ENCODE assay signal across 28 cellular contexts in genomic region chr20:57780398-57780797, GRCh38.
"Had no signal": no experiment of that assay in that cellular context is flagged by ENCODE, and none has a peak within 500 bp of the region (broad histone marks: within the 10 kb centered on the region; RNA-seq: fewer than 3 reads in every experiment).

No MANE protein-coding gene starts in this region.

- H3K27me3 ChIP-seq: gastroesophageal sphincter, heart left ventricle, hepatocyte, left lung, neural progenitor cell, sigmoid colon, testis, upper lobe of left lung had no signal

- H3K4me3 Mint-ChIP-seq: naive thymus-derived CD4-positive, alpha-beta T cell; nephron; neural progenitor cell; stimulated activated effector memory CD8-positive, alpha-beta T cell treated with anti-CD3 and anti-CD28 coated beads, Interleukin-12 subunit alpha, Interleukin-12 subunit beta, amount 100 ng/mL, for 72 hours had no signal

- H3K27ac Mint-ChIP-seq: nephron; neural progenitor cell; stimulated activated effector memory CD8-positive, alpha-beta T cell treated with anti-CD3 and anti-CD28 coated beads, Interleukin-12 subunit alpha, Interleukin-12 subunit beta, amount 100 ng/mL, for 72 hours had no signal

- H3K4me1 ChIP-seq: esophagus muscularis mucosa, foreskin keratinocyte, gastroesophageal sphincter, heart left ventricle, left lung, neural progenitor cell, psoas muscle, sigmoid colon, stomach, testis, tibial artery, upper lobe of left lung had no signal

- DNase-seq: dorsolateral prefrontal cortex; effector CD4-positive, alpha-beta T cell; foreskin keratinocyte; heart left ventricle; left cardiac atrium; left lung; mesenchymal stem cell; midbrain; naive thymus-derived CD4-positive, alpha-beta T cell; nucleus accumbens; psoas muscle; right cardiac atrium; stimulated activated CD4-positive, alpha-beta T cell treated with anti-CD3 and anti-CD28 coated beads, Interleukin-2, amount 100 ng/mL, for 24 hours; stimulated activated CD4-positive, alpha-beta T cell treated with anti-CD3 and anti-CD28 coated beads, Interleukin-4, amount 100 ng/mL, for 24 hours; stimulated activated naive CD4-positive, alpha-beta T cell treated with Interleukin-2 at 50 U/mL for 16 hours; stomach; testis; tibial artery; upper lobe of left lung had no signal

- H3K4me3 ChIP-seq: dorsolateral prefrontal cortex, esophagus muscularis mucosa, gastroesophageal sphincter, heart left ventricle, hepatocyte, left lung, neural progenitor cell, psoas muscle, sigmoid colon, stomach, testis, tibial artery, upper lobe of left lung had no signal

- H2AFZ ChIP-seq: hepatocyte, neural progenitor cell had no signal

- H3K79me2 ChIP-seq: hepatocyte had no signal

- FAIRE-seq: colon, endothelial cell of umbilical vein had no signal

- H3K36me3 Mint-ChIP-seq: naive thymus-derived CD4-positive, alpha-beta T cell; neural progenitor cell; stimulated activated effector memory CD8-positive, alpha-beta T cell treated with anti-CD3 and anti-CD28 coated beads, Interleukin-12 subunit alpha, Interleukin-12 subunit beta, amount 100 ng/mL, for 72 hours had no signal

- H3K9ac ChIP-seq: neural progenitor cell had no signal

- H3K9me3 Mint-ChIP-seq: nephron; neural progenitor cell; stimulated activated effector memory CD8-positive, alpha-beta T cell treated with anti-CD3 and anti-CD28 coated beads, Interleukin-12 subunit alpha, Interleukin-12 subunit beta, amount 100 ng/mL, for 72 hours had no signal

- H3K4me2 ChIP-seq: hepatocyte, neural progenitor cell had no signal

- H3K36me3 ChIP-seq: esophagus muscularis mucosa, gastroesophageal sphincter, heart left ventricle, left lung, neural progenitor cell, sigmoid colon, stomach, tibial artery, upper lobe of left lung had no signal

- H3K4me1 Mint-ChIP-seq: naive thymus-derived CD4-positive, alpha-beta T cell; nephron; stimulated activated effector memory CD8-positive, alpha-beta T cell treated with anti-CD3 and anti-CD28 coated beads, Interleukin-12 subunit alpha, Interleukin-12 subunit beta, amount 100 ng/mL, for 72 hours had no signal

- H3K9me3 ChIP-seq: esophagus muscularis mucosa, gastroesophageal sphincter, heart left ventricle, left lung, psoas muscle, sigmoid colon, stomach, testis, tibial artery, upper lobe of left lung had no signal

- H3K27ac ChIP-seq: dorsolateral prefrontal cortex, esophagus muscularis mucosa, foreskin keratinocyte, gastroesophageal sphincter, heart left ventricle, left lung, neural progenitor cell, psoas muscle, sigmoid colon, stomach, testis, tibial artery, upper lobe of left lung had no signal
